8 cellular contexts compared by ENCODE assay signal in the genomic region with DNA sequence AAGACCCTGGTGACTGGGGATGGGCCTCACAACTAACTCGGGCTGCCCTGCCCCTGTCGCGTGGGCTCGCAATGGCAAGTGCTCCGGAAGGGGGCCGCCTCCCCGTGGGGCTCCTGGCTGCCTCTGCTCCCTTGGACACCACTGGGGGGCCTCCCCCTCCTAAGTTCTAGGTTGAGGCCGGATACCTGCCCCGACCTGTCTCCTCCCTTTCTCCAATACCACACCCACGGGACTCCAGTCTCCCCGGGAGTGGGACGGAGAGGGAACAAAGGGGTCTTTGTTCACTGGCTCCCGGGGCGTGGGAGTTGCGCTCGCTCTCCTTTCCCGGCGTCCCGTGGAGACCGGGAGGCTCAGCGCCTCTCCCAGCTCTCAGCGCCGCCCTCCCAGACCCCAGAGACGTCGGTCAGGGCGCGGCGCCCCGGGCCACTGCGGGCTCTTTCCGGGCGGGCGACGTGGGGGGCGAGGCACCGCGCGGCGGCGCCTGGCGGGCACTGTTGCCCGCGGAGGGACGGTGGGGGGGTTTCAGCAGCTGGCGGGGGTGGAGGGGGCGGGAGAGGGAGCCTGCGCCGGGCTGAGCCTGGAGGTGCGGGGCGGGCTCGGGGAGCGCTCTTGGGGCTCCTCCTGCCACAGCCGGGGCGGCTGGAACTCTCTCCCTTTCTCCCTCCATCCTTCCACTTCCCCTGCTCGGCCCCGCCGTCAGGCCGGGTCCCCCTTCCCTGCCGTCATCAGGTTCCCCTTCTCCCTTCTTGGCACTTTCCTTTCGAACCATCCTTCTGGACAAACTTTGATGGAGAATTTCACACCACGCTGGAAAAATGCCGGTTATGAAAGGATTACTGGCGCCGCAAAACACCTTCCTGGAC. TPM values are rescaled to one million over a fixed set of nuclear protein-coding genes. Genes with fewer than 3 reads are reported as not detected.
DNase-seq lines count a peak whose midpoint lies in the region; ATAC-seq and TF ChIP-seq lines count a peak whose summit lies in the region.

A gene (plus strand): TSS at position 606 of the 863 bp plus-strand sequence. CDS start 210 bp downstream, at position 816.

- ATAC-seq in left lung = peak; percentile 27
- ATAC-seq in stimulated activated naive CD8-positive, alpha-beta T cell treated with anti-CD3 and anti-CD28 coated beads, Interleukin-15, Interleukin-2, amounts not matched to agents 100 U/mL and 50 U/mL, for 24 hours = no peak
- no peak for ATAC-seq in HG03521 (IDR thresholded peaks at IDR 0.05; ENCODE audit: unreplicated experiment)

- no peak for TF ChIP-seq CTCF in cardiac muscle cell (IDR thresholded peaks at IDR 0.05; ENCODE audit: low read depth, low read length)
- no peak for TF ChIP-seq CTCF in cardiac fibroblast (IDR thresholded peaks at IDR 0.05; ENCODE audit: low read depth, low read length)
- TF ChIP-seq CTCF in left lung (IDR thresholded peaks at IDR 0.05) = no peak

- H3K27me3 ChIP-seq in cardiac muscle cell (peaks cover 19% of the 10 kb centered on the region), left lung (peaks cover 9 to 51% of the 10 kb centered on the region in 2 donors)

- intact Hi-C loops in cardiac septum (cut with DNase I) (no loop called here), left lung (cut with DNase I) (no loop called here)

- H3K27ac ChIP-seq in cardiac muscle cell = peak within 1 kb of the TSS; percentile 3
- H3K27ac ChIP-seq in left lung = peak within 1 kb of the TSS in 1 of 2 donors; percentile 18

- H3K36me3 ChIP-seq in cardiac muscle cell (no peaks in the 10 kb centered on the region), left lung (no peaks in the 10 kb centered on the region)

- DNase-seq in cardiac muscle cell (ENCODE audit: low read depth in 1 of 2, low spot score in 1 of 2) = peak; percentile 12 to 56
- no peak for DNase-seq in cardiac septum (ENCODE audit: low spot score)
- peak; percentile 51 to 60 for DNase-seq in SHP77 (lab: John Stamatoyannopoulos, UW)
- no peak for DNase-seq in cardiac fibroblast (ENCODE audit: low read depth in 2 of 2)
- DNase-seq in left lung = peak in 1 of 2 donors; percentile 77
- peak; percentile 42 for DNase-seq in stimulated activated naive CD8-positive, alpha-beta T cell treated with anti-CD3 and anti-CD28 coated beads, Interleukin-15, Interleukin-2, amounts not matched to agents 100 U/mL and 50 U/mL, for 24 hours
- DNase-seq in NCI-H128 (lab: John Stamatoyannopoulos, UW; ENCODE audit: unreplicated experiment) = no peak

- H3K4me3 ChIP-seq in cardiac muscle cell (peak within 1 kb of the TSS; percentile 44), cardiac fibroblast (replicated peaks in 1 of 2; ENCODE audit: low read depth in 2 of 2, low read length in 2 of 2) (peak within 1 kb of the TSS; percentile 54 to 69), left lung (peak within 1 kb of the TSS; percentile 52 to 62)

- H3K4me1 ChIP-seq in cardiac muscle cell (ENCODE audit: low read depth) (no peaks in the 10 kb centered on the region), left lung (peaks cover 0 to 16% of the 10 kb centered on the region in 2 donors)

- H3K9me3 ChIP-seq in cardiac muscle cell (ENCODE audit: low read depth) (no peaks in the 10 kb centered on the region), left lung (peaks cover 0 to 3% of the 10 kb centered on the region in 2 donors)

RNA-seq across cellular contexts. Expression of the gene that starts here (rescaled TPM):
- total RNA-seq in cardiac muscle cell (0.07 and 0.86 TPM in 2 replicates), cardiac septum (0.08 TPM), left lung (under 1 TPM; 0.12 to 0.26 TPM)
- 0.19 TPM in 1 of 2 replicates, not detected in the other for polyA plus RNA-seq in cardiac muscle cell

Comparison
In these comparisons a context has a peak if more than half of its experiments do, and no peak if none do; other contexts are left out.
1. Peak in DNase-seq, H3K4me3 ChIP-seq and H3K27ac ChIP-seq in cardiac muscle cell; RNA of the gene not detected or under 1 TPM.
2. Peak in ATAC-seq and H3K4me3 ChIP-seq in left lung; RNA of the gene not detected or under 1 TPM.
3. DNase-seq: peak in SHP77 (2 of 2) and stimulated activated naive CD8-positive, alpha-beta T cell treated with anti-CD3 and anti-CD28 coated beads, Interleukin-15, Interleukin-2, amounts not matched to agents 100 U/mL and 50 U/mL, for 24 hours (single experiment); none in cardiac septum (single experiment), cardiac fibroblast (0 of 2) and NCI-H128 (single experiment).
4. Peak in every context shown above with its lines, with median percentiles within 50 percentile points of each other: H3K4me3 ChIP-seq.